In genomic region chr4:81164623-81165416, GRCh38 we compare ENCODE assay signal across 11 cellular contexts. TPM values are rescaled to one million over a fixed set of nuclear protein-coding genes. Genes with fewer than 3 reads are reported as not detected.
DNase-seq lines count a peak whose midpoint lies in the region; ATAC-seq, FAIRE-seq and TF ChIP-seq lines count a peak whose summit lies in the region.
"Had no signal": no experiment of that assay in that cellular context is flagged by ENCODE, and none has a peak within 500 bp of the region (broad histone marks: within the 10 kb centered on the region; RNA-seq: fewer than 3 reads in every experiment).

No MANE protein-coding gene starts in this region.

- DNase-seq in activated T-cell treated with anti-CD3 and anti-CD28 coated beads for 48 hours (ENCODE audit: low read depth) (peak; percentile 12), activated T-cell treated with anti-CD3 and anti-CD28 coated beads for 4 hours (no peak), M059J (ENCODE audit: low read depth) (peak; percentile 88), endodermal cell (no peak), small intestine (peak; percentile 97), neural progenitor cell (ENCODE audit: low spot score) (no peak)
- DNase-seq: left ventricle myocardium superior, pancreas had no signal

- TF ChIP-seq CTCF in endodermal cell (conservative IDR thresholded peaks at IDR 0.05) (no peak), neural progenitor cell (IDR thresholded peaks at IDR 0.05) (no peak)

- no peak overlapping the region for H3K4me2 ChIP-seq in neural progenitor cell
- H3K4me2 ChIP-seq: BLaER1 treated with 17β-estradiol and CSF1 and Interleukin-3, amounts not matched to agents 10 nM and 100 nM had no signal

- H3K9me3 Mint-ChIP-seq in endodermal cell (no peaks in the 10 kb centered on the region), neural progenitor cell (no peaks in the 10 kb centered on the region)

- H3K4me3 Mint-ChIP-seq in endodermal cell, result no peak overlapping the region
- no peak overlapping the region for H3K4me3 Mint-ChIP-seq in neural progenitor cell

- ATAC-seq in HG02840 (IDR thresholded peaks at IDR 0.05; ENCODE audit: low FRiP score, unreplicated experiment), result no peak
- no peak for ATAC-seq in GM21423 (IDR thresholded peaks at IDR 0.05; ENCODE audit: unreplicated experiment)
- ATAC-seq: left ventricle myocardium superior had no signal

- H3K79me2 ChIP-seq in neural progenitor cell (ENCODE audit: low read depth), result no peaks in the 10 kb centered on the region

- H3K4me1 Mint-ChIP-seq in endodermal cell (peaks cover 11% of the 10 kb centered on the region), neural progenitor cell (peaks cover 8% of the 10 kb centered on the region)

- H3K9me3 ChIP-seq in endodermal cell (ENCODE audit: control insufficient read depth, low read length) (no peaks in the 10 kb centered on the region), small intestine (ENCODE audit: control insufficient read depth, low read depth) (no peaks in the 10 kb centered on the region), neural progenitor cell (ENCODE audit: low read depth) (no peaks in the 10 kb centered on the region)
- H3K9me3 ChIP-seq: BLaER1 treated with 17β-estradiol and CSF1 and Interleukin-3, amounts not matched to agents 10 nM and 100 nM; pancreas had no signal

- H3K27me3 Mint-ChIP-seq in endodermal cell (ENCODE audit: insufficient read depth) (peaks cover 12% of the 10 kb centered on the region), neural progenitor cell (ENCODE audit: insufficient read depth, low read depth) (no peaks in the 10 kb centered on the region)

- H3F3A ChIP-seq in neural progenitor cell (ENCODE audit: low read depth), result no peaks in the 10 kb centered on the region

- H3K36me3 Mint-ChIP-seq in endodermal cell (ENCODE audit: low read depth), result no peaks in the 10 kb centered on the region
- H3K36me3 Mint-ChIP-seq in neural progenitor cell, result no peaks in the 10 kb centered on the region

- no peaks in the 10 kb centered on the region for H4K20me1 ChIP-seq in neural progenitor cell (ENCODE audit: low read depth)
- H4K20me1 ChIP-seq: BLaER1 treated with 17β-estradiol and CSF1 and Interleukin-3, amounts not matched to agents 10 nM and 100 nM had no signal

- peak overlapping the region; percentile 27 for H3K27ac ChIP-seq in endodermal cell (ENCODE audit: low read depth, low read length)
- peak overlapping the region; percentile 71 to 77 for H3K27ac ChIP-seq in small intestine (ENCODE audit: low read depth in 1 of 2, low read length in 1 of 2)
- no peak overlapping the region for H3K27ac ChIP-seq in neural progenitor cell
- H3K27ac ChIP-seq: BLaER1 treated with 17β-estradiol and CSF1 and Interleukin-3, amounts not matched to agents 10 nM and 100 nM; pancreas had no signal

- no peak overlapping the region for H2AFZ ChIP-seq in neural progenitor cell (replicated peaks)

- FAIRE-seq in small intestine (lab: Jason Lieb, UNC), result peak; percentile 39
- FAIRE-seq: pancreas had no signal

- H3K4me3 ChIP-seq in endodermal cell (ENCODE audit: low read length) (no peak overlapping the region), small intestine (ENCODE audit: low read depth in 1 of 2, low read length in 2 of 2) (peak overlapping the region in 1 of 2 donors; percentile 20), neural progenitor cell (no peak overlapping the region)
- H3K4me3 ChIP-seq: BLaER1 treated with 17β-estradiol and CSF1 and Interleukin-3, amounts not matched to agents 10 nM and 100 nM; pancreas had no signal

- 94 to 100% methylated on average over 2 to 7 of the region's 7 CpGs for WGBS in endodermal cell (ENCODE audit: insufficient coverage in 1 of 2, insufficient read length in 1 of 2), 2 experiments
- 22 to 63% (median 29%) methylated on average over 7 of the region's 7 CpGs for WGBS in small intestine, 3 donors

- H3K36me3 ChIP-seq in endodermal cell (ENCODE audit: control insufficient read depth, insufficient read depth, low read length), result no peaks in the 10 kb centered on the region
- peaks cover 0 to 2% of the 10 kb centered on the region in 2 donors for H3K36me3 ChIP-seq in small intestine (ENCODE audit: control insufficient read depth in 2 of 2, insufficient read depth in 2 of 2, low read length in 2 of 2)
- no peaks in the 10 kb centered on the region for H3K36me3 ChIP-seq in neural progenitor cell
- H3K36me3 ChIP-seq: BLaER1 treated with 17β-estradiol and CSF1 and Interleukin-3, amounts not matched to agents 10 nM and 100 nM; pancreas had no signal

- no peak overlapping the region for H3K27ac Mint-ChIP-seq in endodermal cell
- no peak overlapping the region for H3K27ac Mint-ChIP-seq in neural progenitor cell

- H3K4me1 ChIP-seq in endodermal cell (ENCODE audit: control insufficient read depth, insufficient read depth, low read length) (no peaks in the 10 kb centered on the region), small intestine (ENCODE audit: control insufficient read depth in 2 of 2, insufficient read depth in 1 of 2, low read depth in 1 of 2, low read length in 1 of 2) (no peaks in the 10 kb centered on the region), neural progenitor cell (peaks cover 6% of the 10 kb centered on the region)
- H3K4me1 ChIP-seq: BLaER1 treated with 17β-estradiol and CSF1 and Interleukin-3, amounts not matched to agents 10 nM and 100 nM; pancreas had no signal

- no peaks in the 10 kb centered on the region for H3K27me3 ChIP-seq in endodermal cell (ENCODE audit: control insufficient read depth, insufficient read depth, low read length, poor library complexity, severe bottlenecking)
- no peaks in the 10 kb centered on the region for H3K27me3 ChIP-seq in small intestine (ENCODE audit: control insufficient read depth in 2 of 2, insufficient read depth in 2 of 2, low read length in 2 of 2)
- no peaks in the 10 kb centered on the region for H3K27me3 ChIP-seq in neural progenitor cell
- H3K27me3 ChIP-seq: BLaER1 treated with 17β-estradiol and CSF1 and Interleukin-3, amounts not matched to agents 10 nM and 100 nM; pancreas had no signal

- H3K9ac ChIP-seq in endodermal cell (ENCODE audit: extremely low read depth, low read length, poor library complexity, severe bottlenecking), result no peak overlapping the region
- H3K9ac ChIP-seq in neural progenitor cell, result no peak overlapping the region
- H3K9ac ChIP-seq: BLaER1 treated with 17β-estradiol and CSF1 and Interleukin-3, amounts not matched to agents 10 nM and 100 nM had no signal

RNA-seq across cellular contexts. Expression of gene PRKG2, which starts 50.2 kb away (rescaled TPM):
- 0.76 and 1.1 TPM in 2 replicates for total RNA-seq in M059J (2014; rRNA removed; shearing (Covaris generic))
- total RNA-seq in endodermal cell (1 to 10 TPM; 1.3 to 2.4 TPM), neural progenitor cell (ENCODE audit: low replicate concordance) (1.5 and 2.3 TPM in 2 replicates)
- 0.89 TPM for polyA plus RNA-seq in endodermal cell (2013, experiment 1 of 2)
- 0.41 TPM for polyA plus RNA-seq in endodermal cell (2013, experiment 2 of 2)
- polyA plus RNA-seq in small intestine, result 10 to 100 TPM in 2 of 3 donors, 1 to 10 TPM in 1; 2.1 to 21.6 (median 18.6) TPM

Comparison
In these comparisons a context has a peak if more than half of its experiments do, and no peak if none do; other contexts are left out.
1. DNase-seq: peak in activated T-cell treated with anti-CD3 and anti-CD28 coated beads for 48 hours (single experiment), M059J (single experiment) and small intestine (single experiment); none in activated T-cell treated with anti-CD3 and anti-CD28 coated beads for 4 hours (single experiment), endodermal cell (single experiment) and neural progenitor cell (single experiment).